In the genomic region with DNA sequence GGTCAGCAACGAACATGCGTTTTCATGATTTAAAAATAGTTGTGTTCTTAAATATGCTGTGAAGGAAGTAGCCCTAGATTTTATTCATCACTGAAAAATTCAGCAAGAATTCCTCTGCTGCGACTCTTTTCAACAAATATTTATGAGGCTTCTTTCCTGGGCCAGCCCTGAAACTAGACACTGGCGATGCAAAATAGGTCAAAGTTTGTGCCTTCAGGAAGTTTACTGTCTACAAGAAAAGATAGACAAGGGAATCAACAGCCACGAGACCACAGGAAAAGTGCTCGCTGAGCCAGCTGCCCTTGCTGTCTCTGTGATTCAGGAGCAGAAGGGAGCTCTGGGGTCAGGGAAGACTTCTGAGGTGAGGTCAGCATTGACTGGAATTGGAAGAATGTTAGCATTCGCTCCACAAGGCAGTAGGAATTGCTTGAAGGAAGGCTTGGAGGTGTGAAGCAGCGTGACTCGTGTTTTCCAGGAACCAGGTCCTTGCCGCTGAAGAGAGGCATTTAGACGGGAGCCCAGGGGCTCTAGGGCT, we compare ENCODE assay signal across 8 cellular contexts. TPM values are rescaled to one million over a fixed set of nuclear protein-coding genes. Genes with fewer than 3 reads are reported as not detected.
DNase-seq lines count a peak whose midpoint lies in the region; ATAC-seq and TF ChIP-seq lines count a peak whose summit lies in the region.

No MANE protein-coding gene starts in this region.

- H3K4me1 ChIP-seq in OCI-LY1 (ENCODE audit: insufficient read depth, low read length, severe bottlenecking) (peaks cover 31% of the 10 kb centered on the region), colonic mucosa (peaks cover 18% of the 10 kb centered on the region)

- ATAC-seq in natural killer cell treated with Interleukin-12 subunit alpha and Interleukin-12 subunit beta and Interleukin-15 and Interleukin-18, amount 100 ng/mL, for 72 hours = no peak
- ATAC-seq in GM21528 (IDR thresholded peaks at IDR 0.05; ENCODE audit: low FRiP score, unreplicated experiment) = no peak

- peak overlapping the region; percentile 97 for H3K4me3 Mint-ChIP-seq in natural killer cell treated with Interleukin-12 subunit alpha and Interleukin-12 subunit beta and Interleukin-15 and Interleukin-18, amount 100 ng/mL, for 72 hours

- peaks cover 28% of the 10 kb centered on the region for H3K36me3 Mint-ChIP-seq in natural killer cell treated with Interleukin-12 subunit alpha and Interleukin-12 subunit beta and Interleukin-15 and Interleukin-18, amount 100 ng/mL, for 72 hours

- peak overlapping the region; percentile 99 to 100 for H3K27ac Mint-ChIP-seq in natural killer cell treated with Interleukin-12 subunit alpha and Interleukin-12 subunit beta and Interleukin-15 and Interleukin-18, amount 100 ng/mL, for 72 hours

- H3K4me3 ChIP-seq in OCI-LY1 (ENCODE audit: low read depth, low read length, poor library complexity, severe bottlenecking) (no peak overlapping the region), colonic mucosa (no peak overlapping the region)

- H3K9me3 Mint-ChIP-seq in natural killer cell treated with Interleukin-12 subunit alpha and Interleukin-12 subunit beta and Interleukin-15 and Interleukin-18, amount 100 ng/mL, for 72 hours = no peaks in the 10 kb centered on the region

- peaks cover 54 to 62% of the 10 kb centered on the region in 2 donors for H3K4me1 Mint-ChIP-seq in natural killer cell treated with Interleukin-12 subunit alpha and Interleukin-12 subunit beta and Interleukin-15 and Interleukin-18, amount 100 ng/mL, for 72 hours (ENCODE audit: low read depth in 2 of 2)

- no peaks in the 10 kb centered on the region for H3K9me2 ChIP-seq in OCI-LY1 (ENCODE audit: low read depth, low read length)

- TF ChIP-seq CTCF in OCI-LY1 (IDR thresholded peaks at IDR 0.05; ENCODE audit: low read length) (no peak), colonic mucosa (IDR thresholded peaks at IDR 0.05) (no peak)

- H4K20me1 ChIP-seq in OCI-LY1 (ENCODE audit: insufficient read depth, low read length) = no peaks in the 10 kb centered on the region

- peaks cover 19% of the 10 kb centered on the region for H3K79me2 ChIP-seq in OCI-LY1 (ENCODE audit: insufficient read depth, low read length)

- DNase-seq in ELF-1 (ENCODE audit: low read depth, low spot score) (peak; percentile 96), colonic mucosa (no peak), HPDE6-E6E7 (ENCODE audit: extremely low spot score) (no peak), posterior cingulate gyrus (no peak), inferior parietal cortex (ENCODE audit: extremely low spot score) (no peak)
- no peak for DNase-seq in natural killer cell treated with Interleukin-12 subunit alpha and Interleukin-12 subunit beta and Interleukin-15 and Interleukin-18, amount 100 ng/mL, for 72 hours (ENCODE audit: low spot score)

- H3K9ac ChIP-seq in OCI-LY1 (ENCODE audit: low read length) (no peak overlapping the region), colonic mucosa (ENCODE audit: low read depth in 2 of 2, low read length in 2 of 2) (no peak overlapping the region)

- no peak overlapping the region for H2AFZ ChIP-seq in OCI-LY1 (ENCODE audit: low read length)

- H3K9me3 ChIP-seq in OCI-LY1 (ENCODE audit: low read length) (no peaks in the 10 kb centered on the region), colonic mucosa (no peaks in the 10 kb centered on the region)

- intact Hi-C loops in colonic mucosa (cut with DNase I) = loop anchor here (10.0 kb wide), 1 partner anchor 130 kb away; no protein-coding TSS in a partner anchor
- intact Hi-C loops in posterior cingulate gyrus (cut with DNase I) = loop anchor here (5.0 kb wide), 1 partner anchor 52 kb away; a partner anchor contains a TSS

- H3F3A ChIP-seq in OCI-LY1 (ENCODE audit: insufficient read depth, low read length) = 0 out of 2 replicates have a peak, but pooled peaks cover 8% of the 10 kb centered on the region

- H3K27me3 Mint-ChIP-seq in natural killer cell treated with Interleukin-12 subunit alpha and Interleukin-12 subunit beta and Interleukin-15 and Interleukin-18, amount 100 ng/mL, for 72 hours = no peaks in the 10 kb centered on the region

- peak overlapping the region; percentile 87; the same call in 1 of the 2 replicates for H3K4me2 ChIP-seq in OCI-LY1 (ENCODE audit: low read length)

- H3K27ac ChIP-seq in OCI-LY1 (ENCODE audit: low read depth, low read length, poor library complexity, severe bottlenecking) (no peak overlapping the region), colonic mucosa (peak overlapping the region; percentile 6)

- H3K36me3 ChIP-seq in OCI-LY1 (ENCODE audit: insufficient read depth, low read length) = peaks cover 28% of the 10 kb centered on the region
- H3K36me3 ChIP-seq in colonic mucosa = no peaks in the 10 kb centered on the region

- H3K27me3 ChIP-seq in OCI-LY1 (ENCODE audit: insufficient read depth, low read length) = no peaks in the 10 kb centered on the region
- H3K27me3 ChIP-seq in colonic mucosa = no peaks in the 10 kb centered on the region

RNA-seq across cellular contexts. Expression of a gene that starts 1.9 kb away (rescaled TPM):
- total RNA-seq in colonic mucosa = 1,000 to 10,000 TPM; 1,223 to 1,367 TPM
- total RNA-seq in natural killer cell treated with Interleukin-12 subunit alpha and Interleukin-12 subunit beta and Interleukin-15 and Interleukin-18, amount 100 ng/mL, for 72 hours = 1,000 to 10,000 TPM in 1 of 2 donors, 100 to 1,000 TPM in 1; 884 to 1,221 TPM

RNA-seq across cellular contexts. Expression of a gene that starts 12.8 kb away (rescaled TPM):
- not detected for total RNA-seq in colonic mucosa
- not detected for total RNA-seq in natural killer cell treated with Interleukin-12 subunit alpha and Interleukin-12 subunit beta and Interleukin-15 and Interleukin-18, amount 100 ng/mL, for 72 hours

RNA-seq across cellular contexts. Expression of a gene that starts 45.2 kb away (rescaled TPM):
- not detected for total RNA-seq in colonic mucosa
- not detected for total RNA-seq in natural killer cell treated with Interleukin-12 subunit alpha and Interleukin-12 subunit beta and Interleukin-15 and Interleukin-18, amount 100 ng/mL, for 72 hours

RNA-seq across cellular contexts. Expression of a gene that starts 50.8 kb away (rescaled TPM):
- 10 to 100 TPM; 47.1 TPM for total RNA-seq in colonic mucosa
- 100 to 1,000 TPM in 1 of 2 donors, 10 to 100 TPM in 1; 94.9 to 101 TPM for total RNA-seq in natural killer cell treated with Interleukin-12 subunit alpha and Interleukin-12 subunit beta and Interleukin-15 and Interleukin-18, amount 100 ng/mL, for 72 hours
